1 cellular context compared by ENCODE assay signal in the genomic region with DNA sequence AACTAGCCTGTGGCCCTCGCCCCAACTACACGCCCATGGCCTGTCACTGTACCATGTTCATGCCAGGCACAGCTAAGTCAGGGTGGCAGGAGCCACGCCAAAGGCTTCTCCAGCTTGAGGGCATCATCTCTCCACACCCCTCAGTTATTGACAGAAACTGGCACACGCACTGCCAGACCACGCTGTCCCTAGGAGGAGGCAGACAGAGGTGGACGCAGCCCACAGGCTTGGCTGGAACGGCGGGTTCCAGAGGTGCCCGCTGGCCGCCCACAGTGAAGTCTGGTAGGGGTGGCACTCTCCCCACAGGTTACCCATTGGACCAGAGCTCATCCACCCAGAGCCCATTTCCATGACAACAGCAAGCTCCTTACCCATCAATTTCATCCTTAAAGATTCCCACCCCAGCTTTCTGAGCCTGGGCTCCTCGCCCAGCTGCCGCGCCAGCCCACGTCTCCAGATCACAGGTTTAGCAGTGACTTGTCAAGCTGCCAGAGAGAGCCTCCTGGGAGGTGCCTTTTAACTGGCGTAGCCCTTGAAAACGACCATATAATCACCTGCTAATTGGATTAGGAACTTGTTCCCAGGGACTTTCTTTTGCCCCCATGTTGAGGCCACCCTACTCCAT.
TF ChIP-seq lines count a peak whose summit lies in the region.

No MANE protein-coding gene starts in this region.

TF ChIP-seq in HEK293, 187 proteins besides CTCF, POLR2A, EP300 and RAD21 (continued from another document):
- no peak for TF ChIP-seq ZNF785 (tag by site-specific recombination; IDR thresholded peaks at IDR 0.05)
- no peak for TF ChIP-seq YY2 (tag by site-specific recombination; IDR thresholded peaks at IDR 0.05)
